Comparison of ENCODE assay signal across 8 cellular contexts in the genomic region with DNA sequence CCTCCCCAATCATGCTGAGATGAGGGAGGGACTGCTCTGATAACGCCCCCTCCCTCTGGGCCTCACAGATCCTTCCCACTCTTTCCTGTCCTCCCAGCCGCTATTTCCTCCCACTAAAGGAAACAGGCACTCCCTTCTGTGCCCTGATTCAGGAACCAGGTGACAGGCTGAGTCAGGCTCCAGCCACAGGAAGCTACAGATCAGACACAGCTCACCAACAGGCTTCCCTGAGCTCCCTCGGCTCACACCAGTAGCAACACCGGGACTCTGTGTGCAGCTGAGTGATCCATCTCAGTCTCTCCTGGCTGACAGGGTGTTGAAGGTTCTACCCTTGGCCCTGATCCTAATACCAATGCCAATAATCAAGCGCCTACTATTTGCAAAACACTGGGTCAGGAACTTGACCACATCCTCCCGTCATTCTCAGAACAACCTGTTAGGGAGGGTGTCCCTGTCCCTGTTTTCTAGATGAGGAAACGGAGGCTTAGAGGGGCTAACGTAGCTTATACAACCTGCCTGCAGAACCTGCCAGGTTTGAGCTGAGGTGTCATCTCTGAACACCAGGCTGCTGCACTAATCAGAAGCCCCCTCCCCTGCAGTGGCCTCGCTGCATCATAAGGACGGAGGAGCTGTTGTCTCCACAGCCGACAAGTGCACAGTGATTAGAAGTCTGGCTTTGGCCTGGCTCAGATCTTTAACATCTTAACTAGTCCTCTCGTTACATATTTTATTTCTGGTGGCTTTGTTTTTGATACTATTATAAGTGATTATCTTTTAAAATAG.
DNase-seq lines count a peak whose midpoint lies in the region; ATAC-seq and TF ChIP-seq lines count a peak whose summit lies in the region.
"Not testable (repeated sequence)": the region's sequence is repeated elsewhere in the genome, so short reads cannot be mapped to it uniquely, and the experiment has no call there.

No MANE protein-coding gene starts in this region.

- H3K18ac ChIP-seq in mesenchymal stem cell (ENCODE audit: low read depth in 1 of 2, low read length in 2 of 2) = not testable (repeated sequence)

- not testable (repeated sequence) for H3K4me3 Mint-ChIP-seq in CD4-positive, CD25-positive, alpha-beta regulatory T cell
- peak overlapping the region; percentile 30 for H3K4me3 Mint-ChIP-seq in activated CD8-positive, alpha-beta memory T cell treated with anti-CD3 and anti-CD28 coated beads, Interleukin-2, amount 10 ng/mL, durations not matched to agents 7 days and 5 days

- not testable (repeated sequence) for H3K36me3 Mint-ChIP-seq in CD4-positive, CD25-positive, alpha-beta regulatory T cell; activated CD8-positive, alpha-beta memory T cell treated with anti-CD3 and anti-CD28 coated beads, Interleukin-2, amount 10 ng/mL, durations not matched to agents 7 days and 5 days

- not testable (repeated sequence) for H2AFZ ChIP-seq in mesenchymal stem cell (ENCODE audit: low read depth, low read length)

- H3K36me3 ChIP-seq in CD4-positive, CD25-positive, alpha-beta regulatory T cell (ENCODE audit: control insufficient read depth, insufficient read depth, low read length); breast epithelium: not testable (repeated sequence)
- H3K36me3 ChIP-seq in gastroesophageal sphincter (peaks cover 0 to 88% of the 10 kb centered on the region in 2 donors), mesenchymal stem cell (ENCODE audit: control insufficient read depth in 1 of 2, insufficient read depth in 2 of 2, low read depth in 1 of 2, low read length in 2 of 2) (peaks cover 23 to 37% of the 10 kb centered on the region in 2 experiments)

- not testable (repeated sequence) for H3K79me1 ChIP-seq in mesenchymal stem cell (replicated peaks; ENCODE audit: low read length, poor library complexity, severe bottlenecking)

- peak in 1 of 3 donors; percentile 39 for DNase-seq in CD4-positive, CD25-positive, alpha-beta regulatory T cell
- peak; percentile 58 for DNase-seq in RPMI7951 (ENCODE audit: low read depth)
- DNase-seq in activated CD8-positive, alpha-beta memory T cell treated with anti-CD3 and anti-CD28 coated beads, Interleukin-2, amount 10 ng/mL, durations not matched to agents 7 days and 5 days = peak; percentile 72
- DNase-seq in breast epithelium (ENCODE audit: low spot score in 2 of 2) = not testable (repeated sequence)
- DNase-seq in mesenchymal stem cell = peak; percentile 67
- DNase-seq in stimulated activated CD4-positive, alpha-beta T cell treated with anti-CD3 and anti-CD28 coated beads, Interleukin-4, amount 100 ng/mL, for 24 hours = peak; percentile 37

- not testable (repeated sequence) for H3K9ac ChIP-seq in mesenchymal stem cell (ENCODE audit: low read length)

- H4K8ac ChIP-seq in mesenchymal stem cell (ENCODE audit: low read length) = not testable (repeated sequence)

- not testable (repeated sequence) for H3K23ac ChIP-seq in mesenchymal stem cell (ENCODE audit: low read length in 2 of 2)

- not testable (repeated sequence) for H3K27ac ChIP-seq in CD4-positive, CD25-positive, alpha-beta regulatory T cell (ENCODE audit: insufficient read depth, low read length, poor library complexity, severe bottlenecking); gastroesophageal sphincter
- H3K27ac ChIP-seq in breast epithelium = peak overlapping the region; percentile 26 to 66
- peak overlapping the region; percentile 57 for H3K27ac ChIP-seq in mesenchymal stem cell (ENCODE audit: low read length, poor library complexity, severe bottlenecking)

- not testable (repeated sequence) for H3K27me3 Mint-ChIP-seq in CD4-positive, CD25-positive, alpha-beta regulatory T cell; activated CD8-positive, alpha-beta memory T cell treated with anti-CD3 and anti-CD28 coated beads, Interleukin-2, amount 10 ng/mL, durations not matched to agents 7 days and 5 days

- not testable (repeated sequence) for H3K9me3 ChIP-seq in CD4-positive, CD25-positive, alpha-beta regulatory T cell (ENCODE audit: control insufficient read depth in 2 of 2, low read length in 2 of 2); breast epithelium; gastroesophageal sphincter; mesenchymal stem cell (ENCODE audit: control insufficient read depth, low read length)

- not testable (repeated sequence) for H3K27me3 ChIP-seq in CD4-positive, CD25-positive, alpha-beta regulatory T cell (ENCODE audit: control insufficient read depth, insufficient read depth, low read length); breast epithelium; gastroesophageal sphincter; mesenchymal stem cell (ENCODE audit: control insufficient read depth in 1 of 2, insufficient read depth in 1 of 2, low read length in 2 of 2)

- H3K9me3 Mint-ChIP-seq in CD4-positive, CD25-positive, alpha-beta regulatory T cell; activated CD8-positive, alpha-beta memory T cell treated with anti-CD3 and anti-CD28 coated beads, Interleukin-2, amount 10 ng/mL, durations not matched to agents 7 days and 5 days (ENCODE audit: low read depth): not testable (repeated sequence)

- not testable (repeated sequence) for H3K4me1 ChIP-seq in CD4-positive, CD25-positive, alpha-beta regulatory T cell (ENCODE audit: control insufficient read depth, insufficient read depth, low read length, poor library complexity, severe bottlenecking); breast epithelium; gastroesophageal sphincter
- peaks cover 11% of the 10 kb centered on the region for H3K4me1 ChIP-seq in mesenchymal stem cell (ENCODE audit: control insufficient read depth, insufficient read depth, low read depth, low read length)

- not testable (repeated sequence) for H3K4ac ChIP-seq in mesenchymal stem cell (ENCODE audit: low read depth in 1 of 2, low read length in 2 of 2)

- H2BK120ac ChIP-seq in mesenchymal stem cell (ENCODE audit: low read depth, low read length) = not testable (repeated sequence)

- not testable (repeated sequence) for TF ChIP-seq EP300 in gastroesophageal sphincter (IDR thresholded peaks at IDR 0.05)

- H3K4me3 ChIP-seq in CD4-positive, CD25-positive, alpha-beta regulatory T cell (ENCODE audit: low read depth, low read length); breast epithelium; gastroesophageal sphincter; mesenchymal stem cell (ENCODE audit: insufficient read depth in 1 of 2, low read depth in 1 of 2, low read length in 2 of 2): not testable (repeated sequence)

- not testable (repeated sequence) for H3K4me2 ChIP-seq in mesenchymal stem cell (ENCODE audit: low read length, poor library complexity, severe bottlenecking)

- not testable (repeated sequence) for H2AK5ac ChIP-seq in mesenchymal stem cell (ENCODE audit: low read length, severe bottlenecking)

- TF ChIP-seq POLR2A in breast epithelium (IDR thresholded peaks at IDR 0.05); gastroesophageal sphincter (IDR thresholded peaks at IDR 0.05): not testable (repeated sequence)

- H4K91ac ChIP-seq in mesenchymal stem cell (ENCODE audit: low read length) = not testable (repeated sequence)

- H2BK15ac ChIP-seq in mesenchymal stem cell (ENCODE audit: low read depth, poor library complexity, severe bottlenecking) = not testable (repeated sequence)

- CTCF ChIA-PET in activated CD8-positive, alpha-beta memory T cell treated with anti-CD3 and anti-CD28 coated beads, Interleukin-2, amount 10 ng/mL, durations not matched to agents 7 days and 5 days (lab: Charles Lee) = not testable (repeated sequence)

- H2BK12ac ChIP-seq in mesenchymal stem cell (ENCODE audit: low read length in 2 of 2) = not testable (repeated sequence)

- TF ChIP-seq CTCF in breast epithelium (IDR thresholded peaks at IDR 0.05); gastroesophageal sphincter (IDR thresholded peaks at IDR 0.05): not testable (repeated sequence)

- peak; percentile 60 to 72 for ATAC-seq in CD4-positive, CD25-positive, alpha-beta regulatory T cell (ENCODE audit: low read depth in 2 of 2)
- ATAC-seq in HG02981 (IDR thresholded peaks at IDR 0.05; ENCODE audit: unreplicated experiment) = peak; percentile 47
- ATAC-seq in activated CD8-positive, alpha-beta memory T cell treated with anti-CD3 and anti-CD28 coated beads, Interleukin-2, amount 10 ng/mL, durations not matched to agents 7 days and 5 days = peak; percentile 97
- peak; percentile 72 for ATAC-seq in gastroesophageal sphincter

- not testable (repeated sequence) for H2BK5ac ChIP-seq in mesenchymal stem cell (ENCODE audit: low read depth, low read length, poor library complexity, severe bottlenecking)

- WGBS in gastroesophageal sphincter (ENCODE audit: low coverage in 1 of 2), 2 donors = 59% methylated on average over 3 of the region's 12 CpGs; no CpG with 5 or more reads in 1 of the 2 donors
- WGBS in mesenchymal stem cell = 44% methylated on average over 9 of the region's 12 CpGs

- peaks cover 0 to 15% (median 6%) of the 10 kb centered on the region in 4 donors for H3K4me1 Mint-ChIP-seq in CD4-positive, CD25-positive, alpha-beta regulatory T cell
- peaks cover 29% of the 10 kb centered on the region for H3K4me1 Mint-ChIP-seq in activated CD8-positive, alpha-beta memory T cell treated with anti-CD3 and anti-CD28 coated beads, Interleukin-2, amount 10 ng/mL, durations not matched to agents 7 days and 5 days

- intact Hi-C loops in breast epithelium (cut with DNase I; ENCODE audit: low total_unique reads) = not testable (repeated sequence)

- H3K27ac Mint-ChIP-seq in CD4-positive, CD25-positive, alpha-beta regulatory T cell = peak overlapping the region; percentile 80 to 86 (median 85)
- peak overlapping the region; percentile 83 for H3K27ac Mint-ChIP-seq in activated CD8-positive, alpha-beta memory T cell treated with anti-CD3 and anti-CD28 coated beads, Interleukin-2, amount 10 ng/mL, durations not matched to agents 7 days and 5 days

- not testable (repeated sequence) for H3K14ac ChIP-seq in mesenchymal stem cell (ENCODE audit: low read length in 2 of 2)

Comparison
In these comparisons a context has a peak if more than half of its experiments do, and no peak if none do; other contexts are left out.
1. ATAC-seq: peak in every context shown above with its lines; median percentile 97 in activated CD8-positive, alpha-beta memory T cell treated with anti-CD3 and anti-CD28 coated beads, Interleukin-2, amount 10 ng/mL, durations not matched to agents 7 days and 5 days; 72 in gastroesophageal sphincter; 66 in CD4-positive, CD25-positive, alpha-beta regulatory T cell; 47 in HG02981.